In the genomic region with DNA sequence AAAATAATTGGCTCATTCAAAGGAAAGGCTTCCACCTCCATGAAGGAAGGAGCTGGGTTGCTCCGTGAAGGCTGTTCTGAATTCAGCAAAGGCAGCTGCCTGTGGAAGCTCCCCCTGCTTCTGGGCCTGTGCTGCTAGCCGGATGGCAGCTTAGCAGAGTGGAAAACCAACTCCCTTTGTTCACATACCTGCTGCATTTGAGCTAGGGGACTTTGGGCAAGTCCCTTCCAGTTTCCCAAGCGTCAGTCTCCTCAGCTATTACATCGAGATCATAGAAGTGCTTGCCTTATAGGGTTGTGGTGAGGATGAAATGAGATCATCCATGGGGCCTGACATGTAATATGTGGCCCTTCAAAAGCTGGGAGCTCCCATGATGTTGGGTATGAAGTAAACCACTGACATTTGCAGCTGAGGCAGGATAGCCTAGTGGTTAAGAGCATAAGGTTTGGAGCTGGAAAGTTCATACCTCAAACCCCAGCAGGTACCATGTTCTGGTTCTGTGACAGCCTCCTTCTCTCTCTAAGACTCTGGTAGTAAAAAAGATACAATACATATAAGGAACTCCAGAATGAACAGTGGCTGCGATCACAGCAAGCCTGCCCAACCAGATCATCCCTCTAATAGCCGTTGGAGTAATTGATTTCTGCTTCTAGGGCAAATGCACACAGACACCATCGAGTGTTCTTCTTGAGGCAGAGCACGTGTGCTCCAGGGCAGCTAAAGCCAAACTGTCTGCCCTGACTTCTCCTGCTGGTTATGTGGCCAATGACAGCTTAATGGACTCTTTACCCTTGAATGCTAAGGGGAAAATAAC, we compare ENCODE assay signal across 1 cellular context.
TF ChIP-seq lines count a peak whose summit lies in the region.

No MANE protein-coding gene starts in this region.

TF ChIP-seq in GM12878, 131 proteins besides CTCF, POLR2A, EP300 and RAD21 (continues in another document):
- TF ChIP-seq, protein P1, sequence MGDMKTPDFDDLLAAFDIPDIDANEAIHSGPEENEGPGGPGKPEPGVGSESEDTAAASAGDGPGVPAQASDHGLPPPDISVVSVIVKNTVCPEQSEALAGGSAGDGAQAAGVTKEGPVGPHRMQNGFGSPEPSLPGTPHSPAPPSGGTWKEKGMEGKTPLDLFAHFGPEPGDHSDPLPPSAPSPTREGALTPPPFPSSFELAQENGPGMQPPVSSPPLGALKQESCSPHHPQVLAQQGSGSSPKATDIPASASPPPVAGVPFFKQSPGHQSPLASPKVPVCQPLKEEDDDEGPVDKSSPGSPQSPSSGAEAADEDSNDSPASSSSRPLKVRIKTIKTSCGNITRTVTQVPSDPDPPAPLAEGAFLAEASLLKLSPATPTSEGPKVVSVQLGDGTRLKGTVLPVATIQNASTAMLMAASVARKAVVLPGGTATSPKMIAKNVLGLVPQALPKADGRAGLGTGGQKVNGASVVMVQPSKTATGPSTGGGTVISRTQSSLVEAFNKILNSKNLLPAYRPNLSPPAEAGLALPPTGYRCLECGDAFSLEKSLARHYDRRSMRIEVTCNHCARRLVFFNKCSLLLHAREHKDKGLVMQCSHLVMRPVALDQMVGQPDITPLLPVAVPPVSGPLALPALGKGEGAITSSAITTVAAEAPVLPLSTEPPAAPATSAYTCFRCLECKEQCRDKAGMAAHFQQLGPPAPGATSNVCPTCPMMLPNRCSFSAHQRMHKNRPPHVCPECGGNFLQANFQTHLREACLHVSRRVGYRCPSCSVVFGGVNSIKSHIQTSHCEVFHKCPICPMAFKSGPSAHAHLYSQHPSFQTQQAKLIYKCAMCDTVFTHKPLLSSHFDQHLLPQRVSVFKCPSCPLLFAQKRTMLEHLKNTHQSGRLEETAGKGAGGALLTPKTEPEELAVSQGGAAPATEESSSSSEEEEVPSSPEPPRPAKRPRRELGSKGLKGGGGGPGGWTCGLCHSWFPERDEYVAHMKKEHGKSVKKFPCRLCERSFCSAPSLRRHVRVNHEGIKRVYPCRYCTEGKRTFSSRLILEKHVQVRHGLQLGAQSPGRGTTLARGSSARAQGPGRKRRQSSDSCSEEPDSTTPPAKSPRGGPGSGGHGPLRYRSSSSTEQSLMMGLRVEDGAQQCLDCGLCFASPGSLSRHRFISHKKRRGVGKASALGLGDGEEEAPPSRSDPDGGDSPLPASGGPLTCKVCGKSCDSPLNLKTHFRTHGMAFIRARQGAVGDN (IDR thresholded peaks at IDR 0.05): peak; percentile 64
- TF ChIP-seq EED (IDR thresholded peaks at IDR 0.05; ENCODE audit: low read depth) (peak; percentile 77), NFIC (IDR thresholded peaks at IDR 0.05; ENCODE audit: low read depth, low read length) (peak; percentile 53; the same call in 1 of the 2 replicates), JUNB (IDR thresholded peaks at IDR 0.05) (peak; percentile 71), POU2F2 (IDR thresholded peaks at IDR 0.05; ENCODE audit: borderline replicate concordance, low read depth, low read length) (no peak), RUNX3 (IDR thresholded peaks at IDR 0.05; ENCODE audit: low read length) (peak; percentile 87), GABPA (IDR thresholded peaks at IDR 0.05; ENCODE audit: low read depth) (no peak), SIX5 (IDR thresholded peaks at IDR 0.05; ENCODE audit: low read depth, low read length, severe bottlenecking) (no peak), FOXK2 (IDR thresholded peaks at IDR 0.05) (peak; percentile 81), CREM (IDR thresholded peaks at IDR 0.05; ENCODE audit: low read depth) (peak; percentile 90), ATF7 (IDR thresholded peaks at IDR 0.05; ENCODE audit: low read depth) (peak; percentile 95), RB1 (IDR thresholded peaks at IDR 0.05; ENCODE audit: borderline replicate concordance) (no peak), IKZF2 (IDR thresholded peaks at IDR 0.05) (peak; percentile 80 to 87; a peak in 3 of 4 replicates), ZNF384 (IDR thresholded peaks at IDR 0.05; ENCODE audit: borderline replicate concordance, low read depth, low read length) (no peak), ZNF217 (IDR thresholded peaks at IDR 0.05) (peak; percentile 76), DPF2 (IDR thresholded peaks at IDR 0.05) (peak; percentile 55; the same call in 1 of the 2 replicates), TCF7 (IDR thresholded peaks at IDR 0.05; ENCODE audit: borderline replicate concordance) (peak; percentile 67), PML (IDR thresholded peaks at IDR 0.05; ENCODE audit: low read length) (peak; percentile 38; the same call in 1 of the 2 replicates), JUND (IDR thresholded peaks at IDR 0.05; ENCODE audit: low read depth, low read length) (0 out of 2 replicates have a peak, but pooled peaks have one; percentile 44), TCF12 (IDR thresholded peaks at IDR 0.05; ENCODE audit: low read depth, low read length) (no peak), ZBED1 (IDR thresholded peaks at IDR 0.05; ENCODE audit: borderline replicate concordance) (no peak), MEF2B (IDR thresholded peaks at IDR 0.05; ENCODE audit: partially characterized antibody, poor library complexity, severe bottlenecking) (peak; percentile 67), FOXM1 (IDR thresholded peaks at IDR 0.05; ENCODE audit: low read depth, low read length) (peak; percentile 51; the same call in 1 of the 2 replicates), SRF (IDR thresholded peaks at IDR 0.05; ENCODE audit: low read depth in 2 of 2, low read length in 2 of 2) (peak in 1 of 2 experiments; percentile 88; a peak in 2 of 4 replicates), CHD2 (IDR thresholded peaks at IDR 0.05; ENCODE audit: borderline replicate concordance, low read depth, low read length) (peak; percentile 38; the same call in 1 of the 2 replicates), SMARCA5 (IDR thresholded peaks at IDR 0.05) (peak; percentile 77; the same call in 1 of the 2 replicates), MTA2 (IDR thresholded peaks at IDR 0.05; ENCODE audit: low read depth) (peak; percentile 79; the same call in 1 of the 2 replicates), RELA (IDR thresholded peaks at IDR 0.05; ENCODE audit: borderline replicate concordance, partially characterized antibody) (peak; percentile 96), NBN (IDR thresholded peaks at IDR 0.05) (peak; percentile 82), MYC (IDR thresholded peaks at IDR 0.05; ENCODE audit: insufficient read depth, insufficient read length, insufficient replicate concordance, low read length, severe bottlenecking) (no peak), IKZF1 (conservative IDR thresholded peaks at IDR 0.05) (peak; percentile 75)
- TF ChIP-seq, protein P2, sequence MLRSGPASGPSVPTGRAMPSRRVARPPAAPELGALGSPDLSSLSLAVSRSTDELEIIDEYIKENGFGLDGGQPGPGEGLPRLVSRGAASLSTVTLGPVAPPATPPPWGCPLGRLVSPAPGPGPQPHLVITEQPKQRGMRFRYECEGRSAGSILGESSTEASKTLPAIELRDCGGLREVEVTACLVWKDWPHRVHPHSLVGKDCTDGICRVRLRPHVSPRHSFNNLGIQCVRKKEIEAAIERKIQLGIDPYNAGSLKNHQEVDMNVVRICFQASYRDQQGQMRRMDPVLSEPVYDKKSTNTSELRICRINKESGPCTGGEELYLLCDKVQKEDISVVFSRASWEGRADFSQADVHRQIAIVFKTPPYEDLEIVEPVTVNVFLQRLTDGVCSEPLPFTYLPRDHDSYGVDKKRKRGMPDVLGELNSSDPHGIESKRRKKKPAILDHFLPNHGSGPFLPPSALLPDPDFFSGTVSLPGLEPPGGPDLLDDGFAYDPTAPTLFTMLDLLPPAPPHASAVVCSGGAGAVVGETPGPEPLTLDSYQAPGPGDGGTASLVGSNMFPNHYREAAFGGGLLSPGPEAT (IDR thresholded peaks at IDR 0.05; ENCODE audit: low read depth): peak; percentile 89
- TF ChIP-seq, protein P3, sequence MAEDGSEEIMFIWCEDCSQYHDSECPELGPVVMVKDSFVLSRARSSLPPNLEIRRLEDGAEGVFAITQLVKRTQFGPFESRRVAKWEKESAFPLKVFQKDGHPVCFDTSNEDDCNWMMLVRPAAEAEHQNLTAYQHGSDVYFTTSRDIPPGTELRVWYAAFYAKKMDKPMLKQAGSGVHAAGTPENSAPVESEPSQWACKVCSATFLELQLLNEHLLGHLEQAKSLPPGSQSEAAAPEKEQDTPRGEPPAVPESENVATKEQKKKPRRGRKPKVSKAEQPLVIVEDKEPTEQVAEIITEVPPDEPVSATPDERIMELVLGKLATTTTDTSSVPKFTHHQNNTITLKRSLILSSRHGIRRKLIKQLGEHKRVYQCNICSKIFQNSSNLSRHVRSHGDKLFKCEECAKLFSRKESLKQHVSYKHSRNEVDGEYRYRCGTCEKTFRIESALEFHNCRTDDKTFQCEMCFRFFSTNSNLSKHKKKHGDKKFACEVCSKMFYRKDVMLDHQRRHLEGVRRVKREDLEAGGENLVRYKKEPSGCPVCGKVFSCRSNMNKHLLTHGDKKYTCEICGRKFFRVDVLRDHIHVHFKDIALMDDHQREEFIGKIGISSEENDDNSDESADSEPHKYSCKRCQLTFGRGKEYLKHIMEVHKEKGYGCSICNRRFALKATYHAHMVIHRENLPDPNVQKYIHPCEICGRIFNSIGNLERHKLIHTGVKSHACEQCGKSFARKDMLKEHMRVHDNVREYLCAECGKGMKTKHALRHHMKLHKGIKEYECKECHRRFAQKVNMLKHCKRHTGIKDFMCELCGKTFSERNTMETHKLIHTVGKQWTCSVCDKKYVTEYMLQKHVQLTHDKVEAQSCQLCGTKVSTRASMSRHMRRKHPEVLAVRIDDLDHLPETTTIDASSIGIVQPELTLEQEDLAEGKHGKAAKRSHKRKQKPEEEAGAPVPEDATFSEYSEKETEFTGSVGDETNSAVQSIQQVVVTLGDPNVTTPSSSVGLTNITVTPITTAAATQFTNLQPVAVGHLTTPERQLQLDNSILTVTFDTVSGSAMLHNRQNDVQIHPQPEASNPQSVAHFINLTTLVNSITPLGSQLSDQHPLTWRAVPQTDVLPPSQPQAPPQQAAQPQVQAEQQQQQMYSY (CRISPR knock-in tag; IDR thresholded peaks at IDR 0.05): no peak
- TF ChIP-seq, protein P4, sequence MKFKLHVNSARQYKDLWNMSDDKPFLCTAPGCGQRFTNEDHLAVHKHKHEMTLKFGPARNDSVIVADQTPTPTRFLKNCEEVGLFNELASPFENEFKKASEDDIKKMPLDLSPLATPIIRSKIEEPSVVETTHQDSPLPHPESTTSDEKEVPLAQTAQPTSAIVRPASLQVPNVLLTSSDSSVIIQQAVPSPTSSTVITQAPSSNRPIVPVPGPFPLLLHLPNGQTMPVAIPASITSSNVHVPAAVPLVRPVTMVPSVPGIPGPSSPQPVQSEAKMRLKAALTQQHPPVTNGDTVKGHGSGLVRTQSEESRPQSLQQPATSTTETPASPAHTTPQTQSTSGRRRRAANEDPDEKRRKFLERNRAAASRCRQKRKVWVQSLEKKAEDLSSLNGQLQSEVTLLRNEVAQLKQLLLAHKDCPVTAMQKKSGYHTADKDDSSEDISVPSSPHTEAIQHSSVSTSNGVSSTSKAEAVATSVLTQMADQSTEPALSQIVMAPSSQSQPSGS (IDR thresholded peaks at IDR 0.05; ENCODE audit: low read length): peak; percentile 82
- TF ChIP-seq, protein P5, sequence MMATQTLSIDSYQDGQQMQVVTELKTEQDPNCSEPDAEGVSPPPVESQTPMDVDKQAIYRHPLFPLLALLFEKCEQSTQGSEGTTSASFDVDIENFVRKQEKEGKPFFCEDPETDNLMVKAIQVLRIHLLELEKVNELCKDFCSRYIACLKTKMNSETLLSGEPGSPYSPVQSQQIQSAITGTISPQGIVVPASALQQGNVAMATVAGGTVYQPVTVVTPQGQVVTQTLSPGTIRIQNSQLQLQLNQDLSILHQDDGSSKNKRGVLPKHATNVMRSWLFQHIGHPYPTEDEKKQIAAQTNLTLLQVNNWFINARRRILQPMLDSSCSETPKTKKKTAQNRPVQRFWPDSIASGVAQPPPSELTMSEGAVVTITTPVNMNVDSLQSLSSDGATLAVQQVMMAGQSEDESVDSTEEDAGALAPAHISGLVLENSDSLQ (IDR thresholded peaks at IDR 0.05): peak; percentile 74
- TF ChIP-seq, protein P6, sequence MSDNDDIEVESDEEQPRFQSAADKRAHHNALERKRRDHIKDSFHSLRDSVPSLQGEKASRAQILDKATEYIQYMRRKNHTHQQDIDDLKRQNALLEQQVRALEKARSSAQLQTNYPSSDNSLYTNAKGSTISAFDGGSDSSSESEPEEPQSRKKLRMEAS (IDR thresholded peaks at IDR 0.05; ENCODE audit: low read depth, low read length): no peak
- TF ChIP-seq, protein P7, sequence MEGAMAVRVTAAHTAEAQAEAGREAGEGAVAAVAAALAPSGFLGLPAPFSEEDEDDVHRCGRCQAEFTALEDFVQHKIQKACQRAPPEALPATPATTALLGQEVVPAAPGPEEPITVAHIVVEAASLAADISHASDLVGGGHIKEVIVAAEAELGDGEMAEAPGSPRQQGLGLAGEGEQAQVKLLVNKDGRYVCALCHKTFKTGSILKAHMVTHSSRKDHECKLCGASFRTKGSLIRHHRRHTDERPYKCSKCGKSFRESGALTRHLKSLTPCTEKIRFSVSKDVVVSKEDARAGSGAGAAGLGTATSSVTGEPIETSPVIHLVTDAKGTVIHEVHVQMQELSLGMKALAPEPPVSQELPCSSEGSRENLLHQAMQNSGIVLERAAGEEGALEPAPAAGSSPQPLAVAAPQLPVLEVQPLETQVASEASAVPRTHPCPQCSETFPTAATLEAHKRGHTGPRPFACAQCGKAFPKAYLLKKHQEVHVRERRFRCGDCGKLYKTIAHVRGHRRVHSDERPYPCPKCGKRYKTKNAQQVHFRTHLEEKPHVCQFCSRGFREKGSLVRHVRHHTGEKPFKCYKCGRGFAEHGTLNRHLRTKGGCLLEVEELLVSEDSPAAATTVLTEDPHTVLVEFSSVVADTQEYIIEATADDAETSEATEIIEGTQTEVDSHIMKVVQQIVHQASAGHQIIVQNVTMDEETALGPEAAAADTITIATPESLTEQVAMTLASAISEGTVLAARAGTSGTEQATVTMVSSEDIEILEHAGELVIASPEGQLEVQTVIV (IDR thresholded peaks at IDR 0.05; ENCODE audit: borderline replicate concordance, partially characterized antibody): no peak
- TF ChIP-seq, protein P8, sequence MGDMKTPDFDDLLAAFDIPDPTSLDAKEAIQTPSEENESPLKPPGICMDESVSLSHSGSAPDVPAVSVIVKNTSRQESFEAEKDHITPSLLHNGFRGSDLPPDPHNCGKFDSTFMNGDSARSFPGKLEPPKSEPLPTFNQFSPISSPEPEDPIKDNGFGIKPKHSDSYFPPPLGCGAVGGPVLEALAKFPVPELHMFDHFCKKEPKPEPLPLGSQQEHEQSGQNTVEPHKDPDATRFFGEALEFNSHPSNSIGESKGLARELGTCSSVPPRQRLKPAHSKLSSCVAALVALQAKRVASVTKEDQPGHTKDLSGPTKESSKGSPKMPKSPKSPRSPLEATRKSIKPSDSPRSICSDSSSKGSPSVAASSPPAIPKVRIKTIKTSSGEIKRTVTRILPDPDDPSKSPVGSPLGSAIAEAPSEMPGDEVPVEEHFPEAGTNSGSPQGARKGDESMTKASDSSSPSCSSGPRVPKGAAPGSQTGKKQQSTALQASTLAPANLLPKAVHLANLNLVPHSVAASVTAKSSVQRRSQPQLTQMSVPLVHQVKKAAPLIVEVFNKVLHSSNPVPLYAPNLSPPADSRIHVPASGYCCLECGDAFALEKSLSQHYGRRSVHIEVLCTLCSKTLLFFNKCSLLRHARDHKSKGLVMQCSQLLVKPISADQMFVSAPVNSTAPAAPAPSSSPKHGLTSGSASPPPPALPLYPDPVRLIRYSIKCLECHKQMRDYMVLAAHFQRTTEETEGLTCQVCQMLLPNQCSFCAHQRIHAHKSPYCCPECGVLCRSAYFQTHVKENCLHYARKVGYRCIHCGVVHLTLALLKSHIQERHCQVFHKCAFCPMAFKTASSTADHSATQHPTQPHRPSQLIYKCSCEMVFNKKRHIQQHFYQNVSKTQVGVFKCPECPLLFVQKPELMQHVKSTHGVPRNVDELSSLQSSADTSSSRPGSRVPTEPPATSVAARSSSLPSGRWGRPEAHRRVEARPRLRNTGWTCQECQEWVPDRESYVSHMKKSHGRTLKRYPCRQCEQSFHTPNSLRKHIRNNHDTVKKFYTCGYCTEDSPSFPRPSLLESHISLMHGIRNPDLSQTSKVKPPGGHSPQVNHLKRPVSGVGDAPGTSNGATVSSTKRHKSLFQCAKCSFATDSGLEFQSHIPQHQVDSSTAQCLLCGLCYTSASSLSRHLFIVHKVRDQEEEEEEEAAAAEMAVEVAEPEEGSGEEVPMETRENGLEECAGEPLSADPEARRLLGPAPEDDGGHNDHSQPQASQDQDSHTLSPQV (IDR thresholded peaks at IDR 0.05): peak; percentile 88; the same call in 1 of the 2 replicates
